ENCODE assay signal across 1 cellular context in the genomic region with DNA sequence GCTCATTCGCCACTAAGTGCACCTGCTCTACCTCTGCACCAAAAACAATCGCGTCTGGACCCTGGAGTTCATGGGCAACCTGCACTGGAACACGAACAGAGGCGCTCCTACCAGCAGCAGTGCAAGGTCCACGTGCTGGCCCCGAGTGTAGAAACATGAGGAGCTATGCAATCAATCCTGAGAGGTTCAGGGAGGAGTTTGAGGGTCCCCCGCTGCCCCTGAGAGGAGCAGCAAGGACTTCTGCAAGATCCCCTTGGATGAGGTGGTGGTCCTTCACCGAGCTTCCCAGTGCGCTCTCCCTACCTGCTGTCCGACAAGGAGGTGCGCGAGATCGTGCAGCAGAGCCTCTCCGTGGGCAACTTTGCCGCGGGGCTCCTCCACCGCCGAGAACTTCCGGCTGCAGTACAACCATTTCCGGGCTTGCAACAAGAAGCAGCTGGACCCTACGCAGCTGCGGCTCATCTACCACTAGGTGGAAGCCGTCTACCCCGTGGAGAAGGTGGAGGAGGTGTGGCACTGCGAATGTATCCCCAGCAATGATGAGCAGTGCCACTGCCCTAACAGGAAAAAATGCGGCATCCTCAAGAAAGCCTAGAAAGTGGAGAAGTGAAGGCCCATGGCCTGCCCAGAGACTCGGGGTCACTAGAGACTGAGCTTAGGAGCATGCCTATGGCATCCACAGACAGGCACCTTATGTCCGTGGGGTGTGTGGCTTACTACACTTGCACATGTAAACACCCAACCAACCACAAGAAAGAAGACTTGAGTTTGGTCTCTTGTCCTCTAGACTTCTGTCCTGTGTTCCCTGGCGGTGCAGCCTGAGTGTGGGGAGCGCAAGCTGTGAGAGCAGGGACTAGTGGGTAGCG.
A peak's percentile ranks its signal among the peaks of the same experiment; 100 is the strongest.
TF ChIP-seq lines count a peak whose summit lies in the region.
"Not testable (repeated sequence)": the region's sequence is repeated elsewhere in the genome, so short reads cannot be mapped to it uniquely, and the experiment has no call there.

No MANE protein-coding gene starts in this region.

TF ChIP-seq in K562, 482 proteins besides CTCF, POLR2A, EP300 and RAD21 (continued from another document):
- TF ChIP-seq HDAC1 (IDR thresholded peaks at IDR 0.05) (0 out of 4 replicates have a peak, but pooled peaks of 1 of the 2 experiments have one; percentile 51), NCOA1 (IDR thresholded peaks at IDR 0.05; ENCODE audit: low read depth) (0 out of 2 replicates have a peak, but pooled peaks have one; percentile 40), LCOR (CRISPR knock-in tag; IDR thresholded peaks at IDR 0.05) (0 out of 2 replicates have a peak, but pooled peaks have one; percentile 37), L3MBTL2 (IDR thresholded peaks at IDR 0.05) (peak; percentile 79), TAF1 (IDR thresholded peaks at IDR 0.05; ENCODE audit: control insufficient read depth, extremely low read depth, insufficient read depth, low read length, severe bottlenecking) (peak; percentile 45), CXXC5 (CRISPR knock-in tag; IDR thresholded peaks at IDR 0.05) (peak; percentile 44; the same call in 1 of the 2 replicates), TRIM24 (IDR thresholded peaks at IDR 0.05) (peak in 1 of 2 experiments; percentile 61; a peak in 2 of 4 replicates), RBFOX2 (IDR thresholded peaks at IDR 0.05; ENCODE audit: low read depth, low read length) (peak; percentile 68), SRF (CRISPR knock-in tag; IDR thresholded peaks at IDR 0.05) (peak in 1 of 2 experiments; percentile 44; a peak in 1 of 4 replicates), ZNF263 (CRISPR knock-in tag; IDR thresholded peaks at IDR 0.05; ENCODE audit: borderline replicate concordance) (peak; percentile 56; the same call in 1 of the 2 replicates), ATF1 (tag; IDR thresholded peaks at IDR 0.05) (peak; percentile 60), C11orf30 (IDR thresholded peaks at IDR 0.05; ENCODE audit: low read depth) (peak; percentile 20), SP1 (CRISPR knock-in tag; IDR thresholded peaks at IDR 0.05) (peak; percentile 59; the same call in 1 of the 2 replicates), RCOR1 (IDR thresholded peaks at IDR 0.05; ENCODE audit: borderline replicate concordance in 1 of 2, low read depth in 2 of 2, low read length in 2 of 2) (peak in 1 of 2 experiments; percentile 66; a peak in 1 of 4 replicates), FOXP1 (CRISPR knock-in tag; IDR thresholded peaks at IDR 0.05) (peak; percentile 17; the same call in 1 of the 2 replicates), NRF1 (conservative IDR thresholded peaks at IDR 0.05 in 1 of 2, IDR thresholded peaks at IDR 0.05 in 1 of 2) (peak; percentile 80 to 83), SMAD4 (CRISPR knock-in tag; conservative IDR thresholded peaks at IDR 0.05) (peak; percentile 42; the same call in 1 of the 2 replicates), GABPA (tag; conservative IDR thresholded peaks at IDR 0.05; ENCODE audit: low read depth) (peak; percentile 91), TAF9B (IDR thresholded peaks at IDR 0.05; ENCODE audit: partially characterized antibody) (peak; percentile 55), CEBPB (tag; IDR thresholded peaks at IDR 0.05) (0 out of 2 replicates have a peak, but pooled peaks have one; percentile 7), SUPT5H (IDR thresholded peaks at IDR 0.05) (0 out of 2 replicates have a peak, but pooled peaks have one; percentile 33), TARDBP (IDR thresholded peaks at IDR 0.05) (0 out of 2 replicates have a peak, but pooled peaks have one; percentile 51), MAZ (CRISPR knock-in tag; conservative IDR thresholded peaks at IDR 0.05 in 1 of 2, IDR thresholded peaks at IDR 0.05 in 1 of 2) (peak; percentile 25 to 37; a peak in 1 of 4 replicates), MYC (IDR thresholded peaks at IDR 0.05; ENCODE audit: low read depth, low read length) (peak; percentile 59)
- TF ChIP-seq, protein P1, sequence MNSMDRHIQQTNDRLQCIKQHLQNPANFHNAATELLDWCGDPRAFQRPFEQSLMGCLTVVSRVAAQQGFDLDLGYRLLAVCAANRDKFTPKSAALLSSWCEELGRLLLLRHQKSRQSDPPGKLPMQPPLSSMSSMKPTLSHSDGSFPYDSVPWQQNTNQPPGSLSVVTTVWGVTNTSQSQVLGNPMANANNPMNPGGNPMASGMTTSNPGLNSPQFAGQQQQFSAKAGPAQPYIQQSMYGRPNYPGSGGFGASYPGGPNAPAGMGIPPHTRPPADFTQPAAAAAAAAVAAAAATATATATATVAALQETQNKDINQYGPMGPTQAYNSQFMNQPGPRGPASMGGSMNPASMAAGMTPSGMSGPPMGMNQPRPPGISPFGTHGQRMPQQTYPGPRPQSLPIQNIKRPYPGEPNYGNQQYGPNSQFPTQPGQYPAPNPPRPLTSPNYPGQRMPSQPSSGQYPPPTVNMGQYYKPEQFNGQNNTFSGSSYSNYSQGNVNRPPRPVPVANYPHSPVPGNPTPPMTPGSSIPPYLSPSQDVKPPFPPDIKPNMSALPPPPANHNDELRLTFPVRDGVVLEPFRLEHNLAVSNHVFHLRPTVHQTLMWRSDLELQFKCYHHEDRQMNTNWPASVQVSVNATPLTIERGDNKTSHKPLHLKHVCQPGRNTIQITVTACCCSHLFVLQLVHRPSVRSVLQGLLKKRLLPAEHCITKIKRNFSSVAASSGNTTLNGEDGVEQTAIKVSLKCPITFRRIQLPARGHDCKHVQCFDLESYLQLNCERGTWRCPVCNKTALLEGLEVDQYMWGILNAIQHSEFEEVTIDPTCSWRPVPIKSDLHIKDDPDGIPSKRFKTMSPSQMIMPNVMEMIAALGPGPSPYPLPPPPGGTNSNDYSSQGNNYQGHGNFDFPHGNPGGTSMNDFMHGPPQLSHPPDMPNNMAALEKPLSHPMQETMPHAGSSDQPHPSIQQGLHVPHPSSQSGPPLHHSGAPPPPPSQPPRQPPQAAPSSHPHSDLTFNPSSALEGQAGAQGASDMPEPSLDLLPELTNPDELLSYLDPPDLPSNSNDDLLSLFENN (IDR thresholded peaks at IDR 0.05; ENCODE audit: low read depth in 2 of 2, low read length in 2 of 2) = 0 out of 4 replicates have a peak, but pooled peaks of 1 of the 2 experiments have one; percentile 34
- not testable (repeated sequence) for TF ChIP-seq ATF1 (CRISPR knock-in tag; IDR thresholded peaks at IDR 0.05); MYC (CRISPR knock-in tag; IDR thresholded peaks at IDR 0.05; ENCODE audit: borderline replicate concordance, low read depth)
- TF ChIP-seq, protein P2, sequence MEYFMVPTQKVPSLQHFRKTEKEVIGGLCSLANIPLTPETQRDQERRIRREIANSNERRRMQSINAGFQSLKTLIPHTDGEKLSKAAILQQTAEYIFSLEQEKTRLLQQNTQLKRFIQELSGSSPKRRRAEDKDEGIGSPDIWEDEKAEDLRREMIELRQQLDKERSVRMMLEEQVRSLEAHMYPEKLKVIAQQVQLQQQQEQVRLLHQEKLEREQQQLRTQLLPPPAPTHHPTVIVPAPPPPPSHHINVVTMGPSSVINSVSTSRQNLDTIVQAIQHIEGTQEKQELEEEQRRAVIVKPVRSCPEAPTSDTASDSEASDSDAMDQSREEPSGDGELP (CRISPR knock-in tag; IDR thresholded peaks at IDR 0.05; ENCODE audit: borderline replicate concordance) = peak; percentile 97
